Comparison of ENCODE assay signal across 9 cellular contexts in genomic region chr10:98268694-98269386, GRCh38. TPM values are rescaled to one million over a fixed set of nuclear protein-coding genes. Genes with fewer than 3 reads are reported as not detected.
DNase-seq lines count a peak whose midpoint lies in the region; ATAC-seq and TF ChIP-seq lines count a peak whose summit lies in the region.
"Had no signal": no experiment of that assay in that cellular context is flagged by ENCODE, and none has a peak within 500 bp of the region (broad histone marks: within the 10 kb centered on the region; RNA-seq: fewer than 3 reads in every experiment).

No MANE protein-coding gene starts in this region.

- no peaks in the 10 kb centered on the region for H3K9me3 ChIP-seq in left lung
- H3K9me3 ChIP-seq: adrenal gland had no signal

- no peaks in the 10 kb centered on the region for H3K9me3 Mint-ChIP-seq in activated T-cell treated with anti-CD3 and anti-CD28 coated beads, Interleukin-2, amount 50 U/mL, for 72 hours
- no peaks in the 10 kb centered on the region for H3K9me3 Mint-ChIP-seq in activated naive CD8-positive, alpha-beta T cell treated with anti-CD3 and anti-CD28 coated beads, Interleukin-2, amount 50 U/mL, for 24 hours

- H3K36me3 ChIP-seq in left lung (no peaks in the 10 kb centered on the region), urinary bladder (ENCODE audit: insufficient read depth) (no peaks in the 10 kb centered on the region)
- H3K36me3 ChIP-seq: adrenal gland had no signal

- H3K27ac Mint-ChIP-seq in activated T-cell treated with anti-CD3 and anti-CD28 coated beads, Interleukin-2, amount 50 U/mL, for 72 hours = no peak overlapping the region
- H3K27ac Mint-ChIP-seq in activated naive CD8-positive, alpha-beta T cell treated with anti-CD3 and anti-CD28 coated beads, Interleukin-2, amount 50 U/mL, for 24 hours = no peak overlapping the region

- no peaks in the 10 kb centered on the region for H3K36me3 Mint-ChIP-seq in activated T-cell treated with anti-CD3 and anti-CD28 coated beads, Interleukin-2, amount 50 U/mL, for 72 hours (ENCODE audit: insufficient read depth in 2 of 2)
- no peaks in the 10 kb centered on the region for H3K36me3 Mint-ChIP-seq in activated naive CD8-positive, alpha-beta T cell treated with anti-CD3 and anti-CD28 coated beads, Interleukin-2, amount 50 U/mL, for 24 hours (ENCODE audit: low read depth)

- H3K4me1 Mint-ChIP-seq in activated T-cell treated with anti-CD3 and anti-CD28 coated beads, Interleukin-2, amount 50 U/mL, for 72 hours (ENCODE audit: low read depth) = no peaks in the 10 kb centered on the region
- H3K4me1 Mint-ChIP-seq in activated naive CD8-positive, alpha-beta T cell treated with anti-CD3 and anti-CD28 coated beads, Interleukin-2, amount 50 U/mL, for 24 hours = no peaks in the 10 kb centered on the region

- H3K4me1 ChIP-seq in left lung = peaks cover 15 to 22% of the 10 kb centered on the region in 2 donors
- H3K4me1 ChIP-seq in urinary bladder (ENCODE audit: insufficient read depth) = no peaks in the 10 kb centered on the region

- H3K4me3 ChIP-seq in left lung (peak overlapping the region; percentile 28 to 40), urinary bladder (ENCODE audit: low read depth, low read length) (peak overlapping the region; percentile 58)

- WGBS in urinary bladder = 15% methylated on average over 16 of the region's 16 CpGs

- peaks cover 0 to 33% of the 10 kb centered on the region in 2 donors for H3K27me3 ChIP-seq in left lung
- H3K27me3 ChIP-seq: adrenal gland had no signal

- H3K27ac ChIP-seq in left lung = peak overlapping the region; percentile 27 to 48
- no peak overlapping the region for H3K27ac ChIP-seq in urinary bladder (ENCODE audit: low read depth)

- intact Hi-C loops in left lung (cut with DNase I) = no loop called here

- peaks cover 71% of the 10 kb centered on the region for H3K27me3 Mint-ChIP-seq in activated T-cell treated with anti-CD3 and anti-CD28 coated beads, Interleukin-2, amount 50 U/mL, for 72 hours (ENCODE audit: low read depth)
- H3K27me3 Mint-ChIP-seq in activated naive CD8-positive, alpha-beta T cell treated with anti-CD3 and anti-CD28 coated beads, Interleukin-2, amount 50 U/mL, for 24 hours = peaks cover 27% of the 10 kb centered on the region

- TF ChIP-seq CTCF in left lung (IDR thresholded peaks at IDR 0.05) = no peak

- H3K4me3 Mint-ChIP-seq in activated T-cell treated with anti-CD3 and anti-CD28 coated beads, Interleukin-2, amount 50 U/mL, for 72 hours = peak overlapping the region; percentile 62 to 73
- peak overlapping the region; percentile 48 for H3K4me3 Mint-ChIP-seq in activated naive CD8-positive, alpha-beta T cell treated with anti-CD3 and anti-CD28 coated beads, Interleukin-2, amount 50 U/mL, for 24 hours

- ATAC-seq in activated T-cell treated with anti-CD3 and anti-CD28 coated beads, Interleukin-2, amount 50 U/mL, for 72 hours (replicated peaks in 1 of 2) = peak in 1 of 2 donors; percentile 23
- ATAC-seq in activated naive CD8-positive, alpha-beta T cell treated with anti-CD3 and anti-CD28 coated beads, Interleukin-2, amount 50 U/mL, for 24 hours = peak; percentile 41
- ATAC-seq in left lung (peak; percentile 26), HG02588 (IDR thresholded peaks at IDR 0.05; ENCODE audit: unreplicated experiment) (no peak), HG02885 (IDR thresholded peaks at IDR 0.05; ENCODE audit: poor library complexity, unreplicated experiment) (no peak)

- DNase-seq in activated T-cell treated with anti-CD3 and anti-CD28 coated beads, Interleukin-2, amount 50 U/mL, for 72 hours = no peak
- no peak for DNase-seq in activated T-cell treated with anti-CD3 and anti-CD28 coated beads, Interleukin-2, amount 50 U/mL, for 1 hour
- no peak for DNase-seq in activated naive CD8-positive, alpha-beta T cell treated with anti-CD3 and anti-CD28 coated beads, Interleukin-2, amount 50 U/mL, for 24 hours
- DNase-seq in left lung = no peak
- DNase-seq in stimulated activated CD4-positive, alpha-beta T cell treated with anti-CD3 and anti-CD28 coated beads, Interleukin-12 subunit alpha, Interleukin-12 subunit beta, amount 100 ng/mL, for 4 hours = no peak

RNA-seq across cellular contexts. Expression of gene LOXL4, which starts 0.8 kb away (rescaled TPM):
- not detected for total RNA-seq in activated T-cell treated with anti-CD3 and anti-CD28 coated beads, Interleukin-2, amount 50 U/mL, for 72 hours
- total RNA-seq in left lung (1 to 10 TPM; 2.5 to 5.4 TPM), urinary bladder (8.8 TPM)
- polyA plus RNA-seq in urinary bladder = 6.6 TPM

Comparison
In these comparisons a context has a peak if more than half of its experiments do, and no peak if none do; other contexts are left out.
1. ATAC-seq: peak in activated naive CD8-positive, alpha-beta T cell treated with anti-CD3 and anti-CD28 coated beads, Interleukin-2, amount 50 U/mL, for 24 hours (single experiment) and left lung (single experiment); none in HG02588 (single experiment) and HG02885 (single experiment).